Comparison of ENCODE assay signal across 12 cellular contexts in genomic region chr2:231765496-231765929, GRCh38. TPM values are rescaled to one million over a fixed set of nuclear protein-coding genes. Genes with fewer than 3 reads are reported as not detected.
DNase-seq lines count a peak whose midpoint lies in the region; ATAC-seq and TF ChIP-seq lines count a peak whose summit lies in the region.
"Had no signal": no experiment of that assay in that cellular context is flagged by ENCODE, and none has a peak within 500 bp of the region (broad histone marks: within the 10 kb centered on the region; RNA-seq: fewer than 3 reads in every experiment).

No MANE protein-coding gene starts in this region.

- H3K4me3 Mint-ChIP-seq in activated CD4-positive, alpha-beta memory T cell treated with anti-CD3 and anti-CD28 coated beads, Interleukin-2, amount 10 ng/mL, durations not matched to agents 7 days and 5 days, result no peak overlapping the region
- H3K4me3 Mint-ChIP-seq: T-helper 1 cell treated with Interleukin-12 subunit alpha and Interleukin-12 subunit beta and Interleukin-4 antibody, amounts not matched to agents 30 μg/mL and 1 μg/mL, for 36 hours had no signal

- peak; percentile 42 for ATAC-seq in GM18909 (IDR thresholded peaks at IDR 0.05; ENCODE audit: poor library complexity, unreplicated experiment)
- ATAC-seq: left cardiac atrium had no signal

- peak; percentile 67 for DNase-seq in Jurkat, Clone E6-1 (ENCODE audit: low read depth, low spot score)
- DNase-seq in astrocyte of the hippocampus (ENCODE audit: low read depth, low spot score), result peak; percentile 15
- no peak for DNase-seq in activated CD4-positive, alpha-beta memory T cell treated with anti-CD3 and anti-CD28 coated beads, Interleukin-2, amount 10 ng/mL, durations not matched to agents 7 days and 5 days
- DNase-seq in epidermal melanocyte (ENCODE audit: insufficient read length, low spot score), result no peak
- DNase-seq in substantia nigra (lab: John Stamatoyannopoulos, UW), result no peak
- DNase-seq in stomach, result no peak
- DNase-seq: effector memory CD4-positive, alpha-beta T cell; left cardiac atrium had no signal

- peak overlapping the region in 9 of 11 experiments; percentile 5 to 57 (median 29); a peak in 14 of 22 replicates for H3K27ac ChIP-seq in BLaER1 treated with 17β-estradiol and CSF1 and Interleukin-3, amounts not matched to agents 10 nM and 100 nM
- H3K27ac ChIP-seq in substantia nigra (ENCODE audit: low read depth, low read length, poor library complexity, severe bottlenecking) (no peak overlapping the region), stomach (no peak overlapping the region)
- H3K27ac ChIP-seq: vagina had no signal

- no peak for TF ChIP-seq EP300 in stomach (IDR thresholded peaks at IDR 0.05)

- H3K9ac ChIP-seq in BLaER1 treated with 17β-estradiol and CSF1 and Interleukin-3, amounts not matched to agents 10 nM and 100 nM, result peak overlapping the region in 7 of 11 experiments; percentile 6 to 53 (median 26); a peak in 8 of 22 replicates

- POLR2A ChIA-PET in activated CD4-positive, alpha-beta memory T cell treated with anti-CD3 and anti-CD28 coated beads, Interleukin-2, amount 10 ng/mL, durations not matched to agents 7 days and 5 days (lab: Charles Lee), result no interaction called here

- TF ChIP-seq CTCF in stomach (IDR thresholded peaks at IDR 0.05), result no peak

- peaks cover 29% of the 10 kb centered on the region for H3K4me1 Mint-ChIP-seq in activated CD4-positive, alpha-beta memory T cell treated with anti-CD3 and anti-CD28 coated beads, Interleukin-2, amount 10 ng/mL, durations not matched to agents 7 days and 5 days

- no peaks in the 10 kb centered on the region for H3K27me3 ChIP-seq in BLaER1 treated with 17β-estradiol and CSF1 and Interleukin-3, amounts not matched to agents 10 nM and 100 nM
- no peaks in the 10 kb centered on the region for H3K27me3 ChIP-seq in stomach
- H3K27me3 ChIP-seq: vagina had no signal

- H3K4me3 ChIP-seq in BLaER1 treated with 17β-estradiol and CSF1 and Interleukin-3, amounts not matched to agents 10 nM and 100 nM, result no peak overlapping the region
- H3K4me3 ChIP-seq in Jurkat, Clone E6-1 (ENCODE audit: low read length), result no peak overlapping the region
- H3K4me3 ChIP-seq in stomach, result no peak overlapping the region
- H3K4me3 ChIP-seq: vagina had no signal

- peak overlapping the region; percentile 20 to 74 (median 61); a peak in 21 of 22 replicates for H3K4me2 ChIP-seq in BLaER1 treated with 17β-estradiol and CSF1 and Interleukin-3, amounts not matched to agents 10 nM and 100 nM

- H4K20me1 ChIP-seq in BLaER1 treated with 17β-estradiol and CSF1 and Interleukin-3, amounts not matched to agents 10 nM and 100 nM, result peaks cover 0 to 19% (median 0%) of the 10 kb centered on the region in 11 experiments; a peak in 3 of 22 replicates

- H3K36me3 ChIP-seq in BLaER1 treated with 17β-estradiol and CSF1 and Interleukin-3, amounts not matched to agents 10 nM and 100 nM, result peaks cover 0 to 15% (median 0%) of the 10 kb centered on the region in 11 experiments; a peak in 3 of 22 replicates
- H3K36me3 ChIP-seq in stomach, result no peaks in the 10 kb centered on the region
- H3K36me3 ChIP-seq: vagina had no signal

- no peak overlapping the region for H3K27ac Mint-ChIP-seq in activated CD4-positive, alpha-beta memory T cell treated with anti-CD3 and anti-CD28 coated beads, Interleukin-2, amount 10 ng/mL, durations not matched to agents 7 days and 5 days
- H3K27ac Mint-ChIP-seq: T-helper 1 cell treated with Interleukin-12 subunit alpha and Interleukin-12 subunit beta and Interleukin-4 antibody, amounts not matched to agents 30 μg/mL and 1 μg/mL, for 36 hours had no signal

- no peaks in the 10 kb centered on the region for H3K9me3 Mint-ChIP-seq in activated CD4-positive, alpha-beta memory T cell treated with anti-CD3 and anti-CD28 coated beads, Interleukin-2, amount 10 ng/mL, durations not matched to agents 7 days and 5 days
- H3K9me3 Mint-ChIP-seq: T-helper 1 cell treated with Interleukin-12 subunit alpha and Interleukin-12 subunit beta and Interleukin-4 antibody, amounts not matched to agents 30 μg/mL and 1 μg/mL, for 36 hours had no signal

- intact Hi-C loops in stomach (cut with DNase I; ENCODE audit: low total_unique reads), result no loop called here

- TF ChIP-seq POLR2A in stomach (IDR thresholded peaks at IDR 0.05), result no peak

- H3K36me3 Mint-ChIP-seq in activated CD4-positive, alpha-beta memory T cell treated with anti-CD3 and anti-CD28 coated beads, Interleukin-2, amount 10 ng/mL, durations not matched to agents 7 days and 5 days (ENCODE audit: low read depth), result no peaks in the 10 kb centered on the region

- peaks cover 49 to 70% (median 60%) of the 10 kb centered on the region in 10 experiments for H3K4me1 ChIP-seq in BLaER1 treated with 17β-estradiol and CSF1 and Interleukin-3, amounts not matched to agents 10 nM and 100 nM
- peaks cover 0 to 18% (median 0%) of the 10 kb centered on the region in 4 donors for H3K4me1 ChIP-seq in stomach
- H3K4me1 ChIP-seq: vagina had no signal

- H3K27me3 Mint-ChIP-seq in activated CD4-positive, alpha-beta memory T cell treated with anti-CD3 and anti-CD28 coated beads, Interleukin-2, amount 10 ng/mL, durations not matched to agents 7 days and 5 days, result no peaks in the 10 kb centered on the region

- CTCF ChIA-PET in activated CD4-positive, alpha-beta memory T cell treated with anti-CD3 and anti-CD28 coated beads, Interleukin-2, amount 10 ng/mL, durations not matched to agents 7 days and 5 days (lab: Charles Lee), result interaction anchor here (1.2 kb wide), 1 partner anchor 35 kb away, joined by 3 read pairs; no protein-coding TSS in a partner anchor

- H3K9me3 ChIP-seq in BLaER1 treated with 17β-estradiol and CSF1 and Interleukin-3, amounts not matched to agents 10 nM and 100 nM (replicated peaks in 1 of 11), result no peaks in the 10 kb centered on the region
- no peaks in the 10 kb centered on the region for H3K9me3 ChIP-seq in stomach
- H3K9me3 ChIP-seq: vagina had no signal

RNA-seq across cellular contexts. Expression of gene PDE6D, which starts 15.6 kb away (rescaled TPM):
- polyA plus RNA-seq in Jurkat, Clone E6-1 (2012; ENCODE audit: insufficient read depth, insufficient read length), result 73.1 TPM
- total RNA-seq in activated CD4-positive, alpha-beta memory T cell treated with anti-CD3 and anti-CD28 coated beads, Interleukin-2, amount 10 ng/mL, durations not matched to agents 7 days and 5 days, result 10 to 100 TPM; 36.7 to 37.7 TPM
- total RNA-seq in stomach, result 10 to 100 TPM in 3 of 5 donors, 1 to 10 TPM in 1, not detected in 1; 1.7 to 27.8 (median 21.2) TPM
- 10 to 100 TPM; 24.1 to 29.4 (median 25.4) TPM for polyA plus RNA-seq in stomach

RNA-seq across cellular contexts. Expression of gene COPS7B, which starts 20.7 kb away (rescaled TPM):
- polyA plus RNA-seq in Jurkat, Clone E6-1 (2012; ENCODE audit: insufficient read depth, insufficient read length), result 93.3 TPM
- total RNA-seq in activated CD4-positive, alpha-beta memory T cell treated with anti-CD3 and anti-CD28 coated beads, Interleukin-2, amount 10 ng/mL, durations not matched to agents 7 days and 5 days, result 10 to 100 TPM; 35.1 to 38.4 TPM
- total RNA-seq in stomach, result 10 to 100 TPM in 4 of 5 donors, 1 to 10 TPM in 1; 2.3 to 89.3 (median 28.1) TPM
- 10 to 100 TPM; 13.1 to 20.0 (median 14.8) TPM for polyA plus RNA-seq in stomach

RNA-seq across cellular contexts. Expression of gene PTMA, which starts 57.2 kb away (rescaled TPM):
- polyA plus RNA-seq in Jurkat, Clone E6-1 (2012; ENCODE audit: insufficient read depth, insufficient read length), result 4,686 TPM
- total RNA-seq in activated CD4-positive, alpha-beta memory T cell treated with anti-CD3 and anti-CD28 coated beads, Interleukin-2, amount 10 ng/mL, durations not matched to agents 7 days and 5 days, result 1,000 to 10,000 TPM; 1,300 to 1,326 TPM
- total RNA-seq in stomach, result 1,000 to 10,000 TPM in 1 of 5 donors, 100 to 1,000 TPM in 4; 244 to 1,175 (median 701) TPM
- polyA plus RNA-seq in stomach, result 1,000 to 10,000 TPM; 1,451 to 2,006 (median 1,527) TPM

Comparison
In these comparisons a context has a peak if more than half of its experiments do, and no peak if none do; other contexts are left out.
1. H3K27ac ChIP-seq: peak in BLaER1 treated with 17β-estradiol and CSF1 and Interleukin-3, amounts not matched to agents 10 nM and 100 nM (9 of 11); none in substantia nigra (single experiment) and stomach (0 of 5).
2. DNase-seq: peak in Jurkat, Clone E6-1 (single experiment) and astrocyte of the hippocampus (single experiment); none in activated CD4-positive, alpha-beta memory T cell treated with anti-CD3 and anti-CD28 coated beads, Interleukin-2, amount 10 ng/mL, durations not matched to agents 7 days and 5 days (single experiment), epidermal melanocyte (single experiment), substantia nigra (0 of 49) and stomach (single experiment).